In genomic region chr17:66985838-66986237, GRCh38 we compare ENCODE assay signal across 19 cellular contexts. TPM values are rescaled to one million over a fixed set of nuclear protein-coding genes. Genes with fewer than 3 reads are reported as not detected.
DNase-seq lines count a peak whose midpoint lies in the region; ATAC-seq and TF ChIP-seq lines count a peak whose summit lies in the region.
"Had no signal": no experiment of that assay in that cellular context is flagged by ENCODE, and none has a peak within 500 bp of the region (broad histone marks: within the 10 kb centered on the region; RNA-seq: fewer than 3 reads in every experiment).

No MANE protein-coding gene starts in this region.

- H3K18ac ChIP-seq in neuronal stem cell (ENCODE audit: low read length): peak overlapping the region; percentile 63

- intact Hi-C loops in natural killer cell (cut with micrococcal nuclease): no loop called here

- peak overlapping the region; percentile 55 for H3K4me3 Mint-ChIP-seq in natural killer cell treated with Interleukin-12 subunit alpha and Interleukin-12 subunit beta and Interleukin-15 and Interleukin-18, amount 100 ng/mL, for 72 hours
- H3K4me3 Mint-ChIP-seq in natural killer cell (no peak overlapping the region), nephron progenitor cell (no peak overlapping the region)
- H3K4me3 Mint-ChIP-seq in activated T-helper 17 cell treated with anti-CD3 and anti-CD28 coated beads, Interleukin-2, amount 50 U/mL, for 72 hours: no peak overlapping the region
- H3K4me3 Mint-ChIP-seq: CD8-positive, alpha-beta T cell had no signal

- H4K8ac ChIP-seq in neuronal stem cell (ENCODE audit: low read depth, low read length): no peak overlapping the region

- H2BK120ac ChIP-seq in neuronal stem cell (ENCODE audit: low read depth, low read length): no peak overlapping the region

- no peak overlapping the region for H3K14ac ChIP-seq in neuronal stem cell (ENCODE audit: low read length)

- H3K36me3 ChIP-seq in neuronal stem cell (replicated peaks in 1 of 2; ENCODE audit: control insufficient read depth in 2 of 2, insufficient read depth in 2 of 2, low read length in 2 of 2): peaks cover 0 to 33% of the 10 kb centered on the region in 2 donors
- H3K36me3 ChIP-seq: HAP-1 had no signal

- no peak overlapping the region for H2BK15ac ChIP-seq in neuronal stem cell (ENCODE audit: low read length)

- H3K9ac ChIP-seq in neuronal stem cell (ENCODE audit: low read depth, low read length, poor library complexity): no peak overlapping the region
- H3K9ac ChIP-seq: GM23248 had no signal

- H3K4me1 Mint-ChIP-seq in natural killer cell treated with Interleukin-12 subunit alpha and Interleukin-12 subunit beta and Interleukin-15 and Interleukin-18, amount 100 ng/mL, for 72 hours (ENCODE audit: low read depth in 2 of 2): peaks cover 5 to 6% of the 10 kb centered on the region in 2 donors
- H3K4me1 Mint-ChIP-seq in natural killer cell (no peaks in the 10 kb centered on the region), nephron progenitor cell (peaks cover 10% of the 10 kb centered on the region)
- peaks cover 6% of the 10 kb centered on the region for H3K4me1 Mint-ChIP-seq in activated T-helper 17 cell treated with anti-CD3 and anti-CD28 coated beads, Interleukin-2, amount 50 U/mL, for 72 hours

- ATAC-seq in natural killer cell treated with Interleukin-12 subunit alpha and Interleukin-12 subunit beta and Interleukin-15 and Interleukin-18, amount 100 ng/mL, for 72 hours: no peak
- ATAC-seq in natural killer cell: no peak
- ATAC-seq in activated T-helper 17 cell treated with anti-CD3 and anti-CD28 coated beads, Interleukin-2, amount 50 U/mL, for 72 hours (replicated peaks): no peak
- ATAC-seq: A549; CD8-positive, alpha-beta T cell had no signal

- WGBS in neuronal stem cell (ENCODE audit: extremely low coverage in 2 of 2, insufficient read length in 2 of 2, insufficient replicate concordance in 1 of 2), 2 donors: no CpG with 5 or more reads among the region's 5 CpGs

- H3K4ac ChIP-seq in neuronal stem cell (ENCODE audit: low read length): no peak overlapping the region

- H2BK12ac ChIP-seq in neuronal stem cell (ENCODE audit: low read length): no peak overlapping the region

- TF ChIP-seq CTCF in natural killer cell (IDR thresholded peaks at IDR 0.05): no peak
- no peak for TF ChIP-seq CTCF in nephron progenitor cell (IDR thresholded peaks at IDR 0.05)

- no peak overlapping the region for H3K4me3 ChIP-seq in neuronal stem cell (ENCODE audit: low read length in 2 of 2)
- H3K4me3 ChIP-seq: A549, GM23248, HAP-1 had no signal

- peaks cover 0 to 3% of the 10 kb centered on the region in 2 donors for H3K9me3 ChIP-seq in neuronal stem cell (replicated peaks in 1 of 2; ENCODE audit: control insufficient read depth in 2 of 2, insufficient read depth in 1 of 2, low read depth in 1 of 2, low read length in 2 of 2)
- H3K9me3 ChIP-seq: A549, HAP-1 had no signal

- no peaks in the 10 kb centered on the region for H3K27me3 ChIP-seq in neuronal stem cell (ENCODE audit: control insufficient read depth in 3 of 3, insufficient read depth in 3 of 3, low read depth in 1 of 3, low read length in 3 of 3)

- no peak overlapping the region for H4K91ac ChIP-seq in neuronal stem cell (ENCODE audit: low read depth, low read length, poor library complexity)

- H3K36me3 Mint-ChIP-seq in natural killer cell treated with Interleukin-12 subunit alpha and Interleukin-12 subunit beta and Interleukin-15 and Interleukin-18, amount 100 ng/mL, for 72 hours: no peaks in the 10 kb centered on the region
- H3K36me3 Mint-ChIP-seq in natural killer cell: no peaks in the 10 kb centered on the region
- H3K36me3 Mint-ChIP-seq in activated T-helper 17 cell treated with anti-CD3 and anti-CD28 coated beads, Interleukin-2, amount 50 U/mL, for 72 hours (ENCODE audit: low read depth): no peaks in the 10 kb centered on the region
- H3K36me3 Mint-ChIP-seq in nephron progenitor cell (ENCODE audit: low read depth): no peaks in the 10 kb centered on the region
- H3K36me3 Mint-ChIP-seq: CD8-positive, alpha-beta T cell had no signal

- H3K4me1 ChIP-seq in neuronal stem cell (ENCODE audit: control insufficient read depth in 2 of 2, insufficient read depth in 1 of 2, low read depth in 1 of 2, low read length in 2 of 2): peaks cover 2 to 8% of the 10 kb centered on the region in 2 donors
- H3K4me1 ChIP-seq: HAP-1 had no signal

- H3K27ac ChIP-seq in neuronal stem cell (replicated peaks; ENCODE audit: low read length): no peak overlapping the region
- H3K27ac ChIP-seq: 22Rv1, A549, GM23248 had no signal

- no peak overlapping the region for H3K23ac ChIP-seq in neuronal stem cell (ENCODE audit: low read depth, low read length, poor library complexity)

- H3K27ac Mint-ChIP-seq in natural killer cell treated with Interleukin-12 subunit alpha and Interleukin-12 subunit beta and Interleukin-15 and Interleukin-18, amount 100 ng/mL, for 72 hours: peak overlapping the region; percentile 40
- H3K27ac Mint-ChIP-seq in natural killer cell (no peak overlapping the region), nephron progenitor cell (no peak overlapping the region)
- H3K27ac Mint-ChIP-seq in activated T-helper 17 cell treated with anti-CD3 and anti-CD28 coated beads, Interleukin-2, amount 50 U/mL, for 72 hours: peak overlapping the region; percentile 39
- H3K27ac Mint-ChIP-seq: CD8-positive, alpha-beta T cell had no signal

- H3K27me3 Mint-ChIP-seq in natural killer cell treated with Interleukin-12 subunit alpha and Interleukin-12 subunit beta and Interleukin-15 and Interleukin-18, amount 100 ng/mL, for 72 hours: peaks cover 34 to 38% of the 10 kb centered on the region in 2 donors
- peaks cover 19 to 28% of the 10 kb centered on the region in 2 donors for H3K27me3 Mint-ChIP-seq in natural killer cell (ENCODE audit: low read depth in 2 of 2)
- peaks cover 46% of the 10 kb centered on the region for H3K27me3 Mint-ChIP-seq in activated T-helper 17 cell treated with anti-CD3 and anti-CD28 coated beads, Interleukin-2, amount 50 U/mL, for 72 hours
- peaks cover 3% of the 10 kb centered on the region for H3K27me3 Mint-ChIP-seq in nephron progenitor cell (ENCODE audit: low read depth, poor library complexity)

- H2AK5ac ChIP-seq in neuronal stem cell (ENCODE audit: low read depth, low read length): no peak overlapping the region

- H2AFZ ChIP-seq in neuronal stem cell (ENCODE audit: low read length): no peak overlapping the region
- H2AFZ ChIP-seq: GM23248 had no signal

- H3K79me1 ChIP-seq in neuronal stem cell (ENCODE audit: low read depth, low read length): no peaks in the 10 kb centered on the region

- DNase-seq in natural killer cell treated with Interleukin-12 subunit alpha and Interleukin-12 subunit beta and Interleukin-15 and Interleukin-18, amount 100 ng/mL, for 72 hours (ENCODE audit: low spot score): no peak
- DNase-seq in natural killer cell: no peak
- peak; percentile 16 for DNase-seq in MV-4-11 (lab: John Stamatoyannopoulos, UW)
- DNase-seq in neuronal stem cell (ENCODE audit: low spot score): no peak
- DNase-seq in nephron progenitor cell: no peak
- no peak for DNase-seq in activated CD4-positive, alpha-beta T cell treated with anti-CD3 and anti-CD28 coated beads for 4 hours
- DNase-seq in activated CD4-positive, alpha-beta T cell treated with anti-CD3 and anti-CD28 coated beads for 1 hour: no peak
- DNase-seq: AML-193; Calu3; CD8-positive, alpha-beta T cell; DMS79 treated with DMSO at 0.1 percent for 48 hours; GM23248 had no signal

- no peaks in the 10 kb centered on the region for H3K9me3 Mint-ChIP-seq in natural killer cell treated with Interleukin-12 subunit alpha and Interleukin-12 subunit beta and Interleukin-15 and Interleukin-18, amount 100 ng/mL, for 72 hours
- no peaks in the 10 kb centered on the region for H3K9me3 Mint-ChIP-seq in natural killer cell
- no peaks in the 10 kb centered on the region for H3K9me3 Mint-ChIP-seq in activated T-helper 17 cell treated with anti-CD3 and anti-CD28 coated beads, Interleukin-2, amount 50 U/mL, for 72 hours
- H3K9me3 Mint-ChIP-seq in nephron progenitor cell: peaks cover 6% of the 10 kb centered on the region
- H3K9me3 Mint-ChIP-seq: CD8-positive, alpha-beta T cell had no signal

- peak overlapping the region; percentile 45 for H2BK5ac ChIP-seq in neuronal stem cell (ENCODE audit: low read length)

- no peak overlapping the region for H3K4me2 ChIP-seq in neuronal stem cell (ENCODE audit: insufficient read depth, low read length, poor library complexity, severe bottlenecking)
- H3K4me2 ChIP-seq: A549 had no signal

RNA-seq across cellular contexts. Expression of gene CACNG4, which starts 21.3 kb away (rescaled TPM):
- total RNA-seq in natural killer cell treated with Interleukin-12 subunit alpha and Interleukin-12 subunit beta and Interleukin-15 and Interleukin-18, amount 100 ng/mL, for 72 hours: not detected
- total RNA-seq in natural killer cell: not detected
- total RNA-seq in activated T-helper 17 cell treated with anti-CD3 and anti-CD28 coated beads, Interleukin-2, amount 50 U/mL, for 72 hours: not detected
- 8.3 TPM for polyA plus RNA-seq in neuronal stem cell (2013, experiment 1 of 2)
- 8.6 TPM for polyA plus RNA-seq in neuronal stem cell (2013, experiment 2 of 2)
- total RNA-seq: CD8-positive, alpha-beta T cell; GM23248; HT1080 had no signal
- polyA plus RNA-seq: GM23248 had no signal

RNA-seq across cellular contexts. Expression of gene CACNG1, which starts 58.5 kb away (rescaled TPM):
- total RNA-seq in natural killer cell treated with Interleukin-12 subunit alpha and Interleukin-12 subunit beta and Interleukin-15 and Interleukin-18, amount 100 ng/mL, for 72 hours: not detected
- total RNA-seq in natural killer cell: not detected
- total RNA-seq in activated T-helper 17 cell treated with anti-CD3 and anti-CD28 coated beads, Interleukin-2, amount 50 U/mL, for 72 hours: not detected
- polyA plus RNA-seq in neuronal stem cell (2013, experiment 1 of 2): 0.29 TPM
- polyA plus RNA-seq in neuronal stem cell (2013, experiment 2 of 2): 0.25 TPM
- total RNA-seq: Calu3; CD8-positive, alpha-beta T cell; GM23248; H4 had no signal
- polyA plus RNA-seq: BJ, GM23248 had no signal

Comparison
In these comparisons a context has a peak if more than half of its experiments do, and no peak if none do; other contexts are left out.
1. H3K27ac Mint-ChIP-seq: peak in natural killer cell treated with Interleukin-12 subunit alpha and Interleukin-12 subunit beta and Interleukin-15 and Interleukin-18, amount 100 ng/mL, for 72 hours (2 of 2) and activated T-helper 17 cell treated with anti-CD3 and anti-CD28 coated beads, Interleukin-2, amount 50 U/mL, for 72 hours (single experiment); none in natural killer cell (0 of 2) and nephron progenitor cell (single experiment).